ENCODE assay signal across 16 cellular contexts in the genomic region with DNA sequence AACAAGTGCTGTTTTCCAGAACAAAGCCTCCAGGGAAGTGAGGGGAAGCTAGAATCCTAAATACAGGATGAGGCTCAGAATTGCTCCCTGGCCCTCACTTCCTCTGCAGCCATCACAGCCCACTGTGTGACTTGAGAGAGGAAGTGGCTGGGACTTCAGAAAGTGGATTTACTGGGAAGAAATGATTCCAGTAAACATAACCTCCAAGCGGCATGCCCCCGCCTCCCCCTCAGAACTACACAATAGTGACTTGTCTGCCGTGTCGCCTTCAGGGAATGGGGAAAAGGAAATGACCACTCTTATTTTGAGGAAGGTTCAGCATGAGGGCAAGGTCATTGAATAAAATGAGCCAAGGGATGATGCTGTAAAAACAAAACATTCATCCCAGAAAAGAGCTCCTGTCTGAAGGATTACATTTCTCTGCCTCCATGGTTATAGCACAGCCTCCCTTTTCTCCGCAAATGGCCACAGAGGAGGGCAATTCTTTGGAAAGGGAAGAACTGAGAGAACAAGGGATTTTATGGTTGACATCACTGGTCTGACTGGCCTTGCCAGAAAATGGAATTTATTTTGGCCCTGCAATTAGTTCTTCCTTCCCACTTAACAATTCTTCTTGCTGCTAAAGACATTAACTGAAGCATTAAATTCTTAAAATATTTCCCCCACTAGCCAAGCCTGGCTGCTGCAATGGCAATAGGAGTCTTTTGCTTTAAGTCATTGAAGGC.
DNase-seq lines count a peak whose midpoint lies in the region; ATAC-seq, FAIRE-seq and TF ChIP-seq lines count a peak whose summit lies in the region.
"Had no signal": no experiment of that assay in that cellular context is flagged by ENCODE, and none has a peak within 500 bp of the region (broad histone marks: within the 10 kb centered on the region; RNA-seq: fewer than 3 reads in every experiment).

No MANE protein-coding gene starts in this region.

- TF ChIP-seq CTCF in GM23338 (conservative IDR thresholded peaks at IDR 0.05; ENCODE audit: low read depth in 2 of 2): no peak
- no peak for TF ChIP-seq CTCF in kidney (IDR thresholded peaks at IDR 0.05; ENCODE audit: borderline replicate concordance, extremely low read depth, insufficient read depth)

- no peak overlapping the region for H3K27ac Mint-ChIP-seq in GM23338
- H3K27ac Mint-ChIP-seq in natural killer cell treated with Interleukin-12 subunit alpha and Interleukin-12 subunit beta and Interleukin-15 and Interleukin-18, amount 100 ng/mL, for 72 hours: no peak overlapping the region
- H3K27ac Mint-ChIP-seq: activated B cell treated with CpG ODN at 0.5 μM for 24 hours had no signal

- peak overlapping the region in 1 of 2 donors; percentile 42 for H3K9ac ChIP-seq in kidney (ENCODE audit: low read length in 2 of 2)
- H3K9ac ChIP-seq: GM23248 had no signal

- no peak overlapping the region for H3K4me2 ChIP-seq in GM23338

- DNase-seq in GM23338 (ENCODE audit: low spot score): no peak
- DNase-seq in dermis blood vessel endothelial cell: peak; percentile 98
- no peak for DNase-seq in kidney
- DNase-seq in renal cortical epithelial cell (ENCODE audit: low read depth): peak; percentile 56
- DNase-seq in natural killer cell treated with Interleukin-12 subunit alpha and Interleukin-12 subunit beta and Interleukin-15 and Interleukin-18, amount 100 ng/mL, for 72 hours (ENCODE audit: low spot score): no peak
- DNase-seq in NCI-H1092 treated with DMSO at 0.1 percent for 48 hours (lab: John Stamatoyannopoulos, UW): no peak
- no peak for DNase-seq in T1000 (lab: John Stamatoyannopoulos, UW)
- DNase-seq: activated B cell treated with CpG ODN at 0.5 μM for 24 hours; effector memory CD4-positive, alpha-beta T cell; GM23248; NCI-H1436 treated with DMSO at 0.1 percent for 48 hours; NCI-H526 treated with DMSO at 0.1 percent for 48 hours; transverse colon had no signal

- peaks cover 1% of the 10 kb centered on the region for H3K27me3 Mint-ChIP-seq in GM23338 (ENCODE audit: insufficient read depth, low read depth, poor library complexity)
- peaks cover 15 to 33% of the 10 kb centered on the region in 2 donors for H3K27me3 Mint-ChIP-seq in natural killer cell treated with Interleukin-12 subunit alpha and Interleukin-12 subunit beta and Interleukin-15 and Interleukin-18, amount 100 ng/mL, for 72 hours
- H3K27me3 Mint-ChIP-seq: activated B cell treated with CpG ODN at 0.5 μM for 24 hours had no signal

- ATAC-seq in GM23338 (no peak), HG03095 (IDR thresholded peaks at IDR 0.05; ENCODE audit: unreplicated experiment) (no peak)
- ATAC-seq in natural killer cell treated with Interleukin-12 subunit alpha and Interleukin-12 subunit beta and Interleukin-15 and Interleukin-18, amount 100 ng/mL, for 72 hours: no peak

- H3K36me3 ChIP-seq in GM23338 (ENCODE audit: insufficient read depth): no peaks in the 10 kb centered on the region
- H3K36me3 ChIP-seq in kidney (ENCODE audit: control insufficient read depth in 1 of 2, insufficient read depth in 2 of 2, low read length in 2 of 2): no peaks in the 10 kb centered on the region
- H3K36me3 ChIP-seq: SJSA1, transverse colon had no signal

- no peaks in the 10 kb centered on the region for H3F3A ChIP-seq in GM23338 (replicated peaks; ENCODE audit: low read depth)

- H3K9me3 Mint-ChIP-seq in GM23338: peaks cover 13% of the 10 kb centered on the region; the same call in 1 of the 3 replicates
- H3K9me3 Mint-ChIP-seq in natural killer cell treated with Interleukin-12 subunit alpha and Interleukin-12 subunit beta and Interleukin-15 and Interleukin-18, amount 100 ng/mL, for 72 hours: peaks cover 4% of the 10 kb centered on the region

- H3K79me2 ChIP-seq in GM23338 (replicated peaks; ENCODE audit: insufficient read depth): no peaks in the 10 kb centered on the region

- no peaks in the 10 kb centered on the region for H4K20me1 ChIP-seq in GM23338 (replicated peaks; ENCODE audit: insufficient read depth)

- no peak overlapping the region for H3K27ac ChIP-seq in GM23338 (ENCODE audit: low read depth)
- H3K27ac ChIP-seq in kidney (ENCODE audit: low read depth in 2 of 2, low read length in 2 of 2): peak overlapping the region; percentile 4 to 65
- H3K27ac ChIP-seq: GM23248, SJSA1 had no signal

- intact Hi-C loops in kidney (cut with DNase I): no loop called here

- H3K4me1 ChIP-seq in GM23338 (ENCODE audit: insufficient read depth): no peaks in the 10 kb centered on the region
- peaks cover 0 to 6% of the 10 kb centered on the region in 2 donors for H3K4me1 ChIP-seq in kidney (ENCODE audit: control insufficient read depth in 1 of 2, insufficient read depth in 1 of 2, low read depth in 1 of 2, low read length in 2 of 2)

- H3K4me1 Mint-ChIP-seq in GM23338: peaks cover 13% of the 10 kb centered on the region; the same call in 2 of the 3 replicates
- H3K4me1 Mint-ChIP-seq in natural killer cell treated with Interleukin-12 subunit alpha and Interleukin-12 subunit beta and Interleukin-15 and Interleukin-18, amount 100 ng/mL, for 72 hours (ENCODE audit: low read depth in 2 of 2): no peaks in the 10 kb centered on the region
- H3K4me1 Mint-ChIP-seq: activated B cell treated with CpG ODN at 0.5 μM for 24 hours had no signal

- no peak for FAIRE-seq in kidney (lab: Jason Lieb, UNC)

- H3K9me3 ChIP-seq in kidney (ENCODE audit: control insufficient read depth in 1 of 2, low read length in 2 of 2): no peaks in the 10 kb centered on the region
- H3K9me3 ChIP-seq: mucosa of descending colon, transverse colon had no signal

- no peak overlapping the region for H3K4me3 Mint-ChIP-seq in GM23338
- no peak overlapping the region for H3K4me3 Mint-ChIP-seq in natural killer cell treated with Interleukin-12 subunit alpha and Interleukin-12 subunit beta and Interleukin-15 and Interleukin-18, amount 100 ng/mL, for 72 hours
- H3K4me3 Mint-ChIP-seq: activated B cell treated with CpG ODN at 0.5 μM for 24 hours had no signal

- H3K4me3 ChIP-seq in GM23338: no peak overlapping the region
- H3K4me3 ChIP-seq in kidney (ENCODE audit: low read length in 2 of 2): no peak overlapping the region
- H3K4me3 ChIP-seq: GM23248, mucosa of descending colon, SJSA1, transverse colon had no signal

- H2AFZ ChIP-seq in GM23338: peak overlapping the region; percentile 86
- H2AFZ ChIP-seq: GM23248 had no signal

- no peaks in the 10 kb centered on the region for H3K27me3 ChIP-seq in GM23338 (ENCODE audit: insufficient read depth)
- H3K27me3 ChIP-seq: SJSA1, transverse colon had no signal

- no peaks in the 10 kb centered on the region for H3K36me3 Mint-ChIP-seq in GM23338 (ENCODE audit: low read depth)
- H3K36me3 Mint-ChIP-seq in natural killer cell treated with Interleukin-12 subunit alpha and Interleukin-12 subunit beta and Interleukin-15 and Interleukin-18, amount 100 ng/mL, for 72 hours: peaks cover 11% of the 10 kb centered on the region

- no peaks in the 10 kb centered on the region; the same call in 1 of the 2 replicates for H3K9me2 ChIP-seq in GM23338 (ENCODE audit: insufficient read depth)

TF ChIP-seq in GM23338, 12 proteins besides CTCF, POLR2A, EP300 and RAD21:
- no peak for TF ChIP-seq NANOG (IDR thresholded peaks at IDR 0.05; ENCODE audit: borderline replicate concordance)
- no peak for TF ChIP-seq ZNF331 (CRISPR knock-in tag; IDR thresholded peaks at IDR 0.05; ENCODE audit: low read depth)
- TF ChIP-seq, protein P1, sequence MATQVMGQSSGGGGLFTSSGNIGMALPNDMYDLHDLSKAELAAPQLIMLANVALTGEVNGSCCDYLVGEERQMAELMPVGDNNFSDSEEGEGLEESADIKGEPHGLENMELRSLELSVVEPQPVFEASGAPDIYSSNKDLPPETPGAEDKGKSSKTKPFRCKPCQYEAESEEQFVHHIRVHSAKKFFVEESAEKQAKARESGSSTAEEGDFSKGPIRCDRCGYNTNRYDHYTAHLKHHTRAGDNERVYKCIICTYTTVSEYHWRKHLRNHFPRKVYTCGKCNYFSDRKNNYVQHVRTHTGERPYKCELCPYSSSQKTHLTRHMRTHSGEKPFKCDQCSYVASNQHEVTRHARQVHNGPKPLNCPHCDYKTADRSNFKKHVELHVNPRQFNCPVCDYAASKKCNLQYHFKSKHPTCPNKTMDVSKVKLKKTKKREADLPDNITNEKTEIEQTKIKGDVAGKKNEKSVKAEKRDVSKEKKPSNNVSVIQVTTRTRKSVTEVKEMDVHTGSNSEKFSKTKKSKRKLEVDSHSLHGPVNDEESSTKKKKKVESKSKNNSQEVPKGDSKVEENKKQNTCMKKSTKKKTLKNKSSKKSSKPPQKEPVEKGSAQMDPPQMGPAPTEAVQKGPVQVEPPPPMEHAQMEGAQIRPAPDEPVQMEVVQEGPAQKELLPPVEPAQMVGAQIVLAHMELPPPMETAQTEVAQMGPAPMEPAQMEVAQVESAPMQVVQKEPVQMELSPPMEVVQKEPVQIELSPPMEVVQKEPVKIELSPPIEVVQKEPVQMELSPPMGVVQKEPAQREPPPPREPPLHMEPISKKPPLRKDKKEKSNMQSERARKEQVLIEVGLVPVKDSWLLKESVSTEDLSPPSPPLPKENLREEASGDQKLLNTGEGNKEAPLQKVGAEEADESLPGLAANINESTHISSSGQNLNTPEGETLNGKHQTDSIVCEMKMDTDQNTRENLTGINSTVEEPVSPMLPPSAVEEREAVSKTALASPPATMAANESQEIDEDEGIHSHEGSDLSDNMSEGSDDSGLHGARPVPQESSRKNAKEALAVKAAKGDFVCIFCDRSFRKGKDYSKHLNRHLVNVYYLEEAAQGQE (IDR thresholded peaks at IDR 0.05; ENCODE audit: unreplicated experiment): no peak
- no peak for TF ChIP-seq POLR2AphosphoS5 (IDR thresholded peaks at IDR 0.05; ENCODE audit: low read depth)
- no peak for TF ChIP-seq EZH2 (IDR thresholded peaks at IDR 0.05; ENCODE audit: low read depth, unreplicated experiment)
- no peak for TF ChIP-seq JUNB (IDR thresholded peaks at IDR 0.05; ENCODE audit: unreplicated experiment)
- TF ChIP-seq CREB1 (CRISPR knock-in tag; IDR thresholded peaks at IDR 0.05; ENCODE audit: low read depth): no peak

Comparison
In these comparisons a context has a peak if more than half of its experiments do, and no peak if none do; other contexts are left out.
1. DNase-seq: peak in dermis blood vessel endothelial cell (single experiment) and renal cortical epithelial cell (single experiment); none in GM23338 (single experiment), kidney (single experiment), natural killer cell treated with Interleukin-12 subunit alpha and Interleukin-12 subunit beta and Interleukin-15 and Interleukin-18, amount 100 ng/mL, for 72 hours (single experiment), NCI-H1092 treated with DMSO at 0.1 percent for 48 hours (single experiment) and T1000 (single experiment).